ENCODE assay signal across 12 cellular contexts in genomic region chr3:45644467-45645201, GRCh38. TPM values are rescaled to one million over a fixed set of nuclear protein-coding genes. Genes with fewer than 3 reads are reported as not detected.
DNase-seq lines count a peak whose midpoint lies in the region; ATAC-seq, FAIRE-seq and TF ChIP-seq lines count a peak whose summit lies in the region.
"Had no signal": no experiment of that assay in that cellular context is flagged by ENCODE, and none has a peak within 500 bp of the region (broad histone marks: within the 10 kb centered on the region; RNA-seq: fewer than 3 reads in every experiment).

No MANE protein-coding gene starts in this region.

- peak overlapping the region; percentile 78 for H3K4me2 ChIP-seq in astrocyte (ENCODE audit: low read length)
- H3K4me2 ChIP-seq: BLaER1 had no signal

- H3K79me2 ChIP-seq in astrocyte (ENCODE audit: insufficient read depth, low read length): peaks cover 65% of the 10 kb centered on the region

- CTCF ChIA-PET in activated CD4-positive, alpha-beta T cell treated with anti-CD3 and anti-CD28 coated beads, Interleukin-2, amount 10 ng/mL, durations not matched to agents 7 days and 5 days (lab: Charles Lee): interaction anchor here (1.1 to 1.7 kb wide), 4 partner anchors 12 to 132 kb away, joined by 3 to 9 read pairs (median 5); no protein-coding TSS in a partner anchor

- DNase-seq in left ventricle myocardium inferior: no peak
- no peak for DNase-seq in Right ventricle myocardium inferior (ENCODE audit: missing footprints)
- peak; percentile 90 for DNase-seq in astrocyte (ENCODE audit: low read depth)
- peak; percentile 41 for DNase-seq in kidney glomerular epithelial cell (lab: John Stamatoyannopoulos, UW)
- DNase-seq in vagina (ENCODE audit: extremely low spot score in 2 of 2): no peak
- no peak for DNase-seq in activated CD4-positive, alpha-beta T cell treated with anti-CD3 and anti-CD28 coated beads, Interleukin-2, amount 10 ng/mL, durations not matched to agents 7 days and 5 days
- DNase-seq in effector CD8-positive, alpha-beta T cell (lab: John Stamatoyannopoulos, UW): no peak
- DNase-seq: activated CD8-positive, alpha-beta memory T cell treated with anti-CD3 and anti-CD28 coated beads, Interleukin-2, amount 50 U/mL, for 48 hours; glutamatergic neuron; OCI-M1 had no signal

- peak overlapping the region; percentile 93 for H3K27ac Mint-ChIP-seq in astrocyte (ENCODE audit: unreplicated experiment)
- H3K27ac Mint-ChIP-seq in activated CD4-positive, alpha-beta T cell treated with anti-CD3 and anti-CD28 coated beads, Interleukin-2, amount 10 ng/mL, durations not matched to agents 7 days and 5 days: no peak overlapping the region

- TF ChIP-seq POLR2A in vagina (IDR thresholded peaks at IDR 0.05): no peak

- H3K27me3 ChIP-seq in left ventricle myocardium inferior (ENCODE audit: low read depth) (no peaks in the 10 kb centered on the region), astrocyte (ENCODE audit: insufficient read depth, low read length) (no peaks in the 10 kb centered on the region), vagina (no peaks in the 10 kb centered on the region)
- H3K27me3 ChIP-seq: BLaER1 had no signal

- TF ChIP-seq CTCF in left ventricle myocardium inferior (IDR thresholded peaks at IDR 0.05; ENCODE audit: borderline replicate concordance) (no peak), astrocyte (IDR thresholded peaks at IDR 0.05; ENCODE audit: insufficient read depth, low read depth, low read length) (no peak), vagina (IDR thresholded peaks at IDR 0.05) (no peak)

- intact Hi-C loops in left ventricle myocardium inferior (cut with micrococcal nuclease): no loop called here
- intact Hi-C loops in Right ventricle myocardium inferior (cut with DNase I): no loop called here
- intact Hi-C loops in vagina (cut with DNase I): no loop called here

- no peak overlapping the region for H2AFZ ChIP-seq in astrocyte (ENCODE audit: low read depth, low read length)

- peaks cover 5% of the 10 kb centered on the region for H4K20me1 ChIP-seq in astrocyte (ENCODE audit: insufficient read depth, low read length)

- no peak overlapping the region for H3K4me3 Mint-ChIP-seq in astrocyte (ENCODE audit: unreplicated experiment)
- no peak overlapping the region for H3K4me3 Mint-ChIP-seq in activated CD4-positive, alpha-beta T cell treated with anti-CD3 and anti-CD28 coated beads, Interleukin-2, amount 10 ng/mL, durations not matched to agents 7 days and 5 days

- H3K36me3 ChIP-seq in left ventricle myocardium inferior (peaks cover 5% of the 10 kb centered on the region), astrocyte (ENCODE audit: insufficient read depth, low read length) (peaks cover 2% of the 10 kb centered on the region), vagina (no peaks in the 10 kb centered on the region)

- no peak for ATAC-seq in Right ventricle myocardium inferior
- no peak for ATAC-seq in GM21529 (IDR thresholded peaks at IDR 0.05; ENCODE audit: unreplicated experiment)

- POLR2A ChIA-PET in activated CD4-positive, alpha-beta T cell treated with anti-CD3 and anti-CD28 coated beads, Interleukin-2, amount 10 ng/mL, durations not matched to agents 7 days and 5 days (lab: Charles Lee): no interaction called here

- H3K9me3 ChIP-seq in left ventricle myocardium inferior (replicated peaks) (no peaks in the 10 kb centered on the region), astrocyte (ENCODE audit: insufficient read depth, low read depth, low read length) (no peaks in the 10 kb centered on the region), vagina (no peaks in the 10 kb centered on the region)

- H3K4me1 ChIP-seq in left ventricle myocardium inferior (peaks cover 79% of the 10 kb centered on the region), astrocyte (ENCODE audit: insufficient read depth, low read length) (peaks cover 58% of the 10 kb centered on the region), vagina (peaks cover 45% of the 10 kb centered on the region)

- peaks cover 10% of the 10 kb centered on the region for H3K36me3 Mint-ChIP-seq in astrocyte (ENCODE audit: low read depth, unreplicated experiment)
- H3K36me3 Mint-ChIP-seq in activated CD4-positive, alpha-beta T cell treated with anti-CD3 and anti-CD28 coated beads, Interleukin-2, amount 10 ng/mL, durations not matched to agents 7 days and 5 days (ENCODE audit: low read depth): peaks cover 19% of the 10 kb centered on the region

- FAIRE-seq in astrocyte (lab: Jason Lieb, UNC): peak; percentile 88

- H3K4me1 Mint-ChIP-seq in astrocyte (ENCODE audit: low read depth, unreplicated experiment): peaks cover 62% of the 10 kb centered on the region
- H3K4me1 Mint-ChIP-seq in activated CD4-positive, alpha-beta T cell treated with anti-CD3 and anti-CD28 coated beads, Interleukin-2, amount 10 ng/mL, durations not matched to agents 7 days and 5 days: peaks cover 11% of the 10 kb centered on the region

- H3K9me3 Mint-ChIP-seq in astrocyte (ENCODE audit: unreplicated experiment): peaks cover 2% of the 10 kb centered on the region
- peaks cover 7% of the 10 kb centered on the region for H3K9me3 Mint-ChIP-seq in activated CD4-positive, alpha-beta T cell treated with anti-CD3 and anti-CD28 coated beads, Interleukin-2, amount 10 ng/mL, durations not matched to agents 7 days and 5 days

- H3K27ac ChIP-seq in left ventricle myocardium inferior (replicated peaks) (peak overlapping the region; percentile 28), astrocyte (ENCODE audit: low read depth, low read length) (peak overlapping the region; percentile 97), vagina (peak overlapping the region; percentile 60)
- H3K27ac ChIP-seq: BLaER1 had no signal

- peak overlapping the region; percentile 74 for H3K9ac ChIP-seq in astrocyte (ENCODE audit: low read length)
- H3K9ac ChIP-seq: BLaER1 had no signal

- no peaks in the 10 kb centered on the region for H3K27me3 Mint-ChIP-seq in astrocyte (ENCODE audit: low read depth, unreplicated experiment)
- no peaks in the 10 kb centered on the region for H3K27me3 Mint-ChIP-seq in activated CD4-positive, alpha-beta T cell treated with anti-CD3 and anti-CD28 coated beads, Interleukin-2, amount 10 ng/mL, durations not matched to agents 7 days and 5 days

- H3K4me3 ChIP-seq in left ventricle myocardium inferior (no peak overlapping the region), astrocyte (ENCODE audit: insufficient read depth, low read depth, low read length) (peak overlapping the region; percentile 10), vagina (no peak overlapping the region)
- H3K4me3 ChIP-seq: BLaER1 had no signal

RNA-seq across cellular contexts. Expression of gene SACM1L, which starts 44.6 kb away (rescaled TPM):
- total RNA-seq in left ventricle myocardium inferior (20.9 TPM), Right ventricle myocardium inferior (26.3 TPM), astrocyte (39.4 and 41.2 TPM in 2 replicates), vagina (32.7 TPM)
- 10 to 100 TPM; 57.6 to 61.3 TPM for total RNA-seq in activated CD4-positive, alpha-beta T cell treated with anti-CD3 and anti-CD28 coated beads, Interleukin-2, amount 10 ng/mL, durations not matched to agents 7 days and 5 days

RNA-seq across cellular contexts. Expression of gene LIMD1, which starts 50.1 kb away (rescaled TPM):
- total RNA-seq in left ventricle myocardium inferior (27.8 TPM), Right ventricle myocardium inferior (34.1 TPM), astrocyte (27.2 and 28.4 TPM in 2 replicates), vagina (16.2 TPM)
- 10 to 100 TPM; 45.1 to 47.7 TPM for total RNA-seq in activated CD4-positive, alpha-beta T cell treated with anti-CD3 and anti-CD28 coated beads, Interleukin-2, amount 10 ng/mL, durations not matched to agents 7 days and 5 days

Comparison
In these comparisons a context has a peak if more than half of its experiments do, and no peak if none do; other contexts are left out.
1. DNase-seq: peak in astrocyte (single experiment) and kidney glomerular epithelial cell (single experiment); none in left ventricle myocardium inferior (single experiment), Right ventricle myocardium inferior (single experiment), vagina (0 of 2), activated CD4-positive, alpha-beta T cell treated with anti-CD3 and anti-CD28 coated beads, Interleukin-2, amount 10 ng/mL, durations not matched to agents 7 days and 5 days (single experiment) and effector CD8-positive, alpha-beta T cell (single experiment).
2. H3K27ac ChIP-seq: peak in every context shown above with its lines; median percentile 97 in astrocyte; 60 in vagina; 28 in left ventricle myocardium inferior.